15 cellular contexts compared by ENCODE assay signal in genomic region chr2:158153270-158154015, GRCh38. TPM values are rescaled to one million over a fixed set of nuclear protein-coding genes. Genes with fewer than 3 reads are reported as not detected.
DNase-seq lines count a peak whose midpoint lies in the region; ATAC-seq lines count a peak whose summit lies in the region.
"Had no signal": no experiment of that assay in that cellular context is flagged by ENCODE, and none has a peak within 500 bp of the region (broad histone marks: within the 10 kb centered on the region; RNA-seq: fewer than 3 reads in every experiment).

No MANE protein-coding gene starts in this region.

- ATAC-seq in GM18502 (IDR thresholded peaks at IDR 0.05; ENCODE audit: poor library complexity, unreplicated experiment) = no peak
- ATAC-seq: A549 had no signal

- DNase-seq in HT1080 (ENCODE audit: low read depth) = peak; percentile 26
- DNase-seq in NCI-H226 = peak; percentile 17
- DNase-seq in myocyte (ENCODE audit: low read depth) = peak; percentile 87
- no peak for DNase-seq in NCI-H69 (lab: John Stamatoyannopoulos, UW)
- DNase-seq in NCI-H524 (lab: John Stamatoyannopoulos, UW) = no peak
- DNase-seq: BE2C; CD4-positive, alpha-beta memory T cell; DND-41; GDM1; HCEC 1CT; HFFc6 had no signal

RNA-seq across cellular contexts. Expression of gene UPP2, which starts 51.8 kb away (rescaled TPM):
- not detected in 2 replicates for total RNA-seq in HT1080 (2014; rRNA removed; shearing (Covaris generic))
- polyA plus RNA-seq in HT1080 (2015; cell fraction: cytosol; rRNA removed) = not detected in 2 replicates
- polyA plus RNA-seq in HT1080 (2015; cell fraction: nucleus; rRNA removed) = not detected in 2 replicates
- total RNA-seq in myocyte = not detected in 2 replicates
- not detected for polyA plus RNA-seq in myocyte (2012)
- total RNA-seq: CD4-positive, alpha-beta memory T cell; H1; HFFc6 had no signal
- polyA plus RNA-seq: A549; AG04450; CD4-positive, alpha-beta memory T cell; H1 had no signal

Comparison
In these comparisons a context has a peak if more than half of its experiments do, and no peak if none do; other contexts are left out.
1. DNase-seq: peak in HT1080 (single experiment), NCI-H226 (single experiment) and myocyte (single experiment); none in NCI-H69 (single experiment) and NCI-H524 (0 of 2).